ENCODE assay signal across 8 cellular contexts in genomic region chr21:5101749-5102148, GRCh38.
DNase-seq lines count a peak whose midpoint lies in the region; ATAC-seq, FAIRE-seq and TF ChIP-seq lines count a peak whose summit lies in the region.
"Not testable (repeated sequence)": the region's sequence is repeated elsewhere in the genome, so short reads cannot be mapped to it uniquely, and the experiment has no call there.

No MANE protein-coding gene starts in this region.

- ATAC-seq in HG02642 (IDR thresholded peaks at IDR 0.05; ENCODE audit: poor library complexity, unreplicated experiment) (peak; percentile 42), GM12878 (peak; percentile 70)

- CTCF ChIA-PET in GM12878 (lab: Yijun Ruan, JAX): not testable (repeated sequence)

- POLR2A ChIA-PET in GM12878 (lab: Charles Lee): not testable (repeated sequence)

- intact Hi-C loops in GM12878 (cut with micrococcal nuclease; ENCODE audit: unreplicated experiment); kidney (cut with DNase I); stomach (cut with DNase I; ENCODE audit: low total_unique reads): not testable (repeated sequence)

- not testable (repeated sequence) for FAIRE-seq in GM12878 (lab: Jason Lieb, UNC); kidney (lab: Jason Lieb, UNC)

- H3K79me2 ChIP-seq in OCI-LY3 (ENCODE audit: low read length); GM12878 (ENCODE audit: control insufficient read depth, insufficient read depth, low read length): not testable (repeated sequence)

- peak overlapping the region; percentile 57 for H3K27ac ChIP-seq in OCI-LY3 (ENCODE audit: low read length)
- peak overlapping the region; percentile 67 for H3K27ac ChIP-seq in GM12878 (ENCODE audit: control insufficient read depth, insufficient read depth)
- H3K27ac ChIP-seq in kidney (ENCODE audit: low read depth in 2 of 2, low read length in 2 of 2): not testable (repeated sequence)
- H3K27ac ChIP-seq in stomach: peak overlapping the region in 3 of 5 donors; percentile 34 to 53 (median 35)

- peak overlapping the region; percentile 35 for H3K4me3 ChIP-seq in GM12875 (ENCODE audit: low read depth, low read length)
- not testable (repeated sequence) for H3K4me3 ChIP-seq in OCI-LY3 (ENCODE audit: low read length); kidney (ENCODE audit: low read length in 2 of 2); stomach
- H3K4me3 ChIP-seq in GM12878: peak overlapping the region; percentile 32; the same call in 1 of the 2 replicates

- not testable (repeated sequence) for H2AFZ ChIP-seq in OCI-LY3 (ENCODE audit: low read depth, low read length); GM12878 (ENCODE audit: control insufficient read depth, low read depth, low read length)

- not testable (repeated sequence) for TF ChIP-seq EP300 in GM12878 (IDR thresholded peaks at IDR 0.05; ENCODE audit: borderline replicate concordance in 1 of 2, control insufficient read depth in 1 of 2, low read depth in 2 of 2, low read length in 2 of 2); stomach (IDR thresholded peaks at IDR 0.05)

- in situ Hi-C loops in GM12878 (cut with MboI): not testable (repeated sequence)

- TF ChIP-seq RAD21 in GM12878 (IDR thresholded peaks at IDR 0.05; ENCODE audit: insufficient read depth, low read depth, low read length): not testable (repeated sequence)

- 0 out of 2 replicates have a peak, but pooled peaks have one; percentile 34 for TF ChIP-seq POLR2A in GM12878 (IDR thresholded peaks at IDR 0.05; ENCODE audit: low read depth, low read length)
- TF ChIP-seq POLR2A in stomach (IDR thresholded peaks at IDR 0.05): not testable (repeated sequence)

- not testable (repeated sequence) for H3K4me1 ChIP-seq in OCI-LY3 (ENCODE audit: low read length); GM12878 (ENCODE audit: control insufficient read depth, insufficient read depth, low read length); kidney (ENCODE audit: control insufficient read depth in 1 of 2, insufficient read depth in 1 of 2, low read depth in 1 of 2, low read length in 2 of 2); stomach

- SMC1A ChIA-PET in GM12878 (lab: Charles Lee; ENCODE audit: uncharacterized antibody, unreplicated experiment): not testable (repeated sequence)

- not testable (repeated sequence) for TF ChIP-seq CTCF in GM12875 (IDR thresholded peaks at IDR 0.05; ENCODE audit: borderline replicate concordance, insufficient read depth, low read depth, low read length); OCI-LY3 (IDR thresholded peaks at IDR 0.05; ENCODE audit: low read depth, low read length); GM12878 (IDR thresholded peaks at IDR 0.05 in 2 of 3, conservative IDR thresholded peaks at IDR 0.05 in 1 of 3; ENCODE audit: control insufficient read depth in 2 of 3, extremely low read depth in 1 of 3, insufficient read depth in 1 of 3, low read depth in 3 of 3, low read length in 3 of 3); kidney (IDR thresholded peaks at IDR 0.05; ENCODE audit: borderline replicate concordance, extremely low read depth, insufficient read depth); stomach (IDR thresholded peaks at IDR 0.05)

- not testable (repeated sequence) for H4K20me1 ChIP-seq in OCI-LY3 (ENCODE audit: insufficient read depth, low read length); GM12878 (ENCODE audit: control insufficient read depth, insufficient read depth)

- H3K4me2 ChIP-seq in OCI-LY3 (ENCODE audit: low read length): peak overlapping the region; percentile 17; the same call in 1 of the 2 replicates
- not testable (repeated sequence) for H3K4me2 ChIP-seq in GM12878 (ENCODE audit: control insufficient read depth, insufficient read depth)

- H3K36me3 ChIP-seq in OCI-LY3 (replicated peaks; ENCODE audit: low read depth, low read length); GM12878 (ENCODE audit: control insufficient read depth in 2 of 2, insufficient read depth in 2 of 2, low read length in 1 of 2); kidney (ENCODE audit: control insufficient read depth in 1 of 2, insufficient read depth in 2 of 2, low read length in 2 of 2); stomach: not testable (repeated sequence)

- H3K9ac ChIP-seq in OCI-LY3 (ENCODE audit: low read length); kidney (ENCODE audit: low read length in 2 of 2): not testable (repeated sequence)
- peak overlapping the region; percentile 34; the same call in 1 of the 2 replicates for H3K9ac ChIP-seq in GM12878 (ENCODE audit: control insufficient read depth, insufficient read depth, low read length)

- not testable (repeated sequence) for H3K9me3 ChIP-seq in OCI-LY3 (ENCODE audit: insufficient read depth, low read length); GM12878 (replicated peaks; ENCODE audit: control insufficient read depth, insufficient read depth, low read length); kidney (ENCODE audit: control insufficient read depth in 1 of 2, low read length in 2 of 2); stomach

- BruUV-seq in GM12878 (replicated peaks; lab: Mats Ljungman, UMichigan): not testable (repeated sequence)

- DNase-seq in activated CD8-positive, alpha-beta memory T cell treated with anti-CD3 and anti-CD28 coated beads for 24 hours: peak; percentile 84
- DNase-seq in GM12878 (ENCODE audit: low read depth, low spot score): peak; percentile 49
- peak; percentile 86 for DNase-seq in kidney
- peak; percentile 83 for DNase-seq in stimulated activated CD4-positive, alpha-beta T cell treated with anti-CD3 and anti-CD28 coated beads, Interleukin-15, amount 100 ng/mL, for 24 hours
- DNase-seq in stomach: peak; percentile 50

- WGBS in GM12878 (ENCODE audit: insufficient coverage, insufficient replicate concordance, low lambda C conversion rate, missing lambda C conversion rate): 1% methylated on average over 9 of the region's 14 CpGs
- 26 to 38% (median 31%) methylated on average over 6 to 9 of the region's 14 CpGs; no CpG with 5 or more reads in 2 of the 5 donors for WGBS in stomach, 5 donors

- H3K27me3 ChIP-seq in OCI-LY3 (ENCODE audit: low read depth, low read length); GM12878 (replicated peaks in 1 of 2; ENCODE audit: control insufficient read depth in 2 of 2, insufficient read depth in 2 of 2, low read length in 1 of 2); stomach: not testable (repeated sequence)

- RAD21 ChIA-PET in GM12878 (lab: Charles Lee; ENCODE audit: unreplicated experiment): not testable (repeated sequence)

TF ChIP-seq in GM12878, 131 proteins besides CTCF, POLR2A, EP300 and RAD21 (continues in another document):
- TF ChIP-seq SPI1 (IDR thresholded peaks at IDR 0.05; ENCODE audit: borderline replicate concordance, insufficient read depth, low read depth, low read length) (0 out of 2 replicates have a peak, but pooled peaks have one; percentile 25), ZBTB40 (IDR thresholded peaks at IDR 0.05; ENCODE audit: borderline replicate concordance) (peak; percentile 18; the same call in 1 of the 2 replicates), GABPA (IDR thresholded peaks at IDR 0.05; ENCODE audit: low read depth) (peak; percentile 18; the same call in 1 of the 2 replicates), IKZF2 (IDR thresholded peaks at IDR 0.05) (peak; percentile 37 to 41; a peak in 2 of 4 replicates), POLR2AphosphoS5 (IDR thresholded peaks at IDR 0.05; ENCODE audit: low read length) (peak; percentile 55), POU2F2 (IDR thresholded peaks at IDR 0.05; ENCODE audit: borderline replicate concordance, low read depth, low read length) (peak; percentile 11; the same call in 1 of the 3 replicates)
